ENCODE assay signal across 12 cellular contexts in the genomic region with DNA sequence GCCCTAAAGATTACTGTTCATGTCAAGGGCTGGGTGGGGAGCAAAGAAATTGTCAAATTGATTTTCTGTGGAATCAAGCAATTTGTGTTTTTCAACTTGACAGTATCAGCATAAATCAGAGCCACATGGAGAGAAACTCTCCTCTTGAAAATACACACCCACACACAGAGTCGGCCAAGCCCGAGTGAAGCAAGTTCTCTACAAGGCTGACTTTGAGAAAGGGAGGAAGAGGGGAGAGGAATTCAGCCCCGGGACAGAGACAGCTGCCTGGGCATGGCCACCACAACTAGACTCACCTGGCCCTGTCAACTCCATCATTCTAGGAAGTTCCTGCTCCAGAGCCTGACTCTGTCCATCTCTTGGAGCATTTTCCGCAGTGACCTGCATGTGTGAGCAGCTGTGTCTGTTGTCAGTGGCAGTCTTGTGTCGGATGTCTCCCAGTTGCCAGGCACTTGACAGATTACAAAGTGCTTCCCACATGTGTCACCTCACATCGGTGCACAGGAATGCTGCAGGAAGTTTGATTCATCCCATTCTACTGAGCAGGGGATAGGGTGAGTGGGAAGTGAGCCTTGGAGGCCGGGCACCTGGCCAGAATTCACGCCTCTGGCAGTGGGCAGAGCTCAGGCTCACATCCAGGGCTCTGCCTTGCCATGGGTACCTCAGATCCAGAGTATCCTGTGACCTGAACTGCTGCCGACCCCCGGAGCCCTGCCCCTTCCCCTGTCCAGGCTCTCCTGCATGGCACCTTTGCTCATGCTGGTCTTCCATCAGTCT. TPM values are rescaled to one million over a fixed set of nuclear protein-coding genes. Genes with fewer than 3 reads are reported as not detected.
A peak's percentile ranks its signal among the peaks of the same experiment; 100 is the strongest.
DNase-seq lines count a peak whose midpoint lies in the region; TF ChIP-seq lines count a peak whose summit lies in the region.
"Had no signal": no experiment of that assay in that cellular context is flagged by ENCODE, and none has a peak within 500 bp of the region (broad histone marks: within the 10 kb centered on the region; RNA-seq: fewer than 3 reads in every experiment).

No MANE protein-coding gene starts in this region.

- POLR2A ChIA-PET in PC-9 (lab: Charles Lee; ENCODE audit: unreplicated experiment): interaction anchor here (0.6 kb wide), 1 partner anchor 82 kb away, joined by 5 read pairs; no protein-coding TSS in a partner anchor

- H2BK15ac ChIP-seq in neuronal stem cell (ENCODE audit: low read length): peak overlapping the region; percentile 9

- no peaks in the 10 kb centered on the region for H3K36me3 Mint-ChIP-seq in endothelial cell (ENCODE audit: low read depth, unreplicated experiment)

- WGBS in neuronal stem cell (ENCODE audit: extremely low coverage in 2 of 2, insufficient read length in 2 of 2, insufficient replicate concordance in 1 of 2), 2 donors: no CpG with 5 or more reads among the region's 10 CpGs

- TF ChIP-seq CTCF in PC-9 (conservative IDR thresholded peaks at IDR 0.05) (no peak), epithelial cell of proximal tubule (conservative IDR thresholded peaks at IDR 0.05; ENCODE audit: low read depth, low read length) (no peak), endothelial cell (IDR thresholded peaks at IDR 0.05; ENCODE audit: unreplicated experiment) (no peak), coronary artery (IDR thresholded peaks at IDR 0.05) (no peak), vagina (IDR thresholded peaks at IDR 0.05) (no peak)

- H3K4me3 ChIP-seq in PC-9 (no peak overlapping the region), epithelial cell of proximal tubule (ENCODE audit: low read depth, low read length) (peak overlapping the region; percentile 32), neuronal stem cell (ENCODE audit: low read length in 2 of 2) (no peak overlapping the region), coronary artery (no peak overlapping the region), vagina (no peak overlapping the region)
- H3K4me3 ChIP-seq: right lobe of liver had no signal

- no peaks in the 10 kb centered on the region for H3K9me3 ChIP-seq in PC-9 (ENCODE audit: insufficient read depth, low read depth)
- peaks cover 0 to 3% of the 10 kb centered on the region in 2 donors for H3K9me3 ChIP-seq in neuronal stem cell (replicated peaks in 1 of 2; ENCODE audit: control insufficient read depth in 2 of 2, insufficient read depth in 1 of 2, low read depth in 1 of 2, low read length in 2 of 2)
- H3K9me3 ChIP-seq in vagina: no peaks in the 10 kb centered on the region
- H3K9me3 ChIP-seq: right lobe of liver had no signal

- CTCF ChIA-PET in PC-9 (lab: Charles Lee): no interaction called here

- H3K36me3 ChIP-seq in PC-9 (ENCODE audit: low read depth): no peaks in the 10 kb centered on the region
- H3K36me3 ChIP-seq in neuronal stem cell (replicated peaks in 1 of 2; ENCODE audit: control insufficient read depth in 2 of 2, insufficient read depth in 2 of 2, low read length in 2 of 2): no peaks in the 10 kb centered on the region
- no peaks in the 10 kb centered on the region for H3K36me3 ChIP-seq in vagina
- H3K36me3 ChIP-seq: right lobe of liver had no signal

- no peak overlapping the region for H2BK120ac ChIP-seq in neuronal stem cell (ENCODE audit: low read depth, low read length)

- H2BK12ac ChIP-seq in neuronal stem cell (ENCODE audit: low read length): no peak overlapping the region

- peak; percentile 78 for DNase-seq in DMS53 (lab: John Stamatoyannopoulos, UW)
- peak; percentile 82 to 88 for DNase-seq in PC-9
- peak; percentile 98 for DNase-seq in epithelial cell of proximal tubule (ENCODE audit: low read depth)
- no peak for DNase-seq in neuronal stem cell (ENCODE audit: low spot score)
- DNase-seq in NCI-H1694 (lab: John Stamatoyannopoulos, UW): no peak
- DNase-seq in endothelial cell (ENCODE audit: low spot score): no peak
- DNase-seq in coronary artery (ENCODE audit: low spot score): no peak
- no peak for DNase-seq in vagina (ENCODE audit: extremely low spot score in 2 of 2)
- DNase-seq: activated CD4-positive, alpha-beta T cell treated with anti-CD3 and anti-CD28 coated beads, Interleukin-2, amount 10 ng/mL, durations not matched to agents 7 days and 5 days; DMS79 treated with DMSO at 0.1 percent for 48 hours; NCI-H1105; right lobe of liver had no signal

- H3K79me1 ChIP-seq in neuronal stem cell (ENCODE audit: low read depth, low read length): no peaks in the 10 kb centered on the region

- H3K27ac ChIP-seq in PC-9: no peak overlapping the region
- no peak overlapping the region for H3K27ac ChIP-seq in neuronal stem cell (replicated peaks; ENCODE audit: low read length)
- no peak overlapping the region for H3K27ac ChIP-seq in coronary artery
- no peak overlapping the region for H3K27ac ChIP-seq in vagina
- H3K27ac ChIP-seq: right lobe of liver had no signal

- H3K4me2 ChIP-seq in PC-9: peak overlapping the region; percentile 22; the same call in 1 of the 2 replicates
- H3K4me2 ChIP-seq in neuronal stem cell (ENCODE audit: insufficient read depth, low read length, poor library complexity, severe bottlenecking): no peak overlapping the region

- no peaks in the 10 kb centered on the region for H3K9me2 ChIP-seq in PC-9 (ENCODE audit: insufficient read depth)

- peak overlapping the region; percentile 61 for H2AK5ac ChIP-seq in neuronal stem cell (ENCODE audit: low read depth, low read length)

- H3K9ac ChIP-seq in neuronal stem cell (ENCODE audit: low read depth, low read length, poor library complexity): no peak overlapping the region

- intact Hi-C loops in PC-9 (cut with micrococcal nuclease; ENCODE audit: unreplicated experiment) (loop anchor here (1.0 kb wide), 1 partner anchor 27 kb away; no protein-coding TSS in a partner anchor), vagina (cut with DNase I) (no loop called here)

- H4K20me1 ChIP-seq in PC-9 (ENCODE audit: insufficient read depth): no peaks in the 10 kb centered on the region

- H2AFZ ChIP-seq in PC-9 (no peak overlapping the region), neuronal stem cell (ENCODE audit: low read length) (no peak overlapping the region)

- TF ChIP-seq POLR2A in vagina (IDR thresholded peaks at IDR 0.05): no peak

- H3F3A ChIP-seq in PC-9 (ENCODE audit: insufficient read depth, low read depth): peaks cover 4% of the 10 kb centered on the region; the same call in 1 of the 2 replicates

- H3K14ac ChIP-seq in neuronal stem cell (ENCODE audit: low read length): no peak overlapping the region

- H3K27ac Mint-ChIP-seq in endothelial cell (ENCODE audit: unreplicated experiment): no peak overlapping the region
- H3K27ac Mint-ChIP-seq: activated CD4-positive, alpha-beta T cell treated with anti-CD3 and anti-CD28 coated beads, Interleukin-2, amount 10 ng/mL, durations not matched to agents 7 days and 5 days had no signal

- no peak overlapping the region for H2BK5ac ChIP-seq in neuronal stem cell (ENCODE audit: low read length)

- no TSS peak for BruUV-seq in PC-9 (replicated peaks; lab: Mats Ljungman, UMichigan)

- H3K4me3 Mint-ChIP-seq in endothelial cell (ENCODE audit: unreplicated experiment): no peak overlapping the region
- H3K4me3 Mint-ChIP-seq: activated CD4-positive, alpha-beta T cell treated with anti-CD3 and anti-CD28 coated beads, Interleukin-2, amount 10 ng/mL, durations not matched to agents 7 days and 5 days had no signal

- no peaks in the 10 kb centered on the region for H3K4me1 Mint-ChIP-seq in endothelial cell (ENCODE audit: unreplicated experiment)
- H3K4me1 Mint-ChIP-seq: activated CD4-positive, alpha-beta T cell treated with anti-CD3 and anti-CD28 coated beads, Interleukin-2, amount 10 ng/mL, durations not matched to agents 7 days and 5 days had no signal

- H3K4me1 ChIP-seq in PC-9 (replicated peaks; ENCODE audit: insufficient read depth) (peaks cover 13% of the 10 kb centered on the region), neuronal stem cell (ENCODE audit: control insufficient read depth in 2 of 2, insufficient read depth in 1 of 2, low read depth in 1 of 2, low read length in 2 of 2) (peaks cover 0 to 4% of the 10 kb centered on the region in 2 donors), vagina (peaks cover 9% of the 10 kb centered on the region)
- H3K4me1 ChIP-seq: right lobe of liver had no signal

- no peak overlapping the region for H3K23ac ChIP-seq in neuronal stem cell (ENCODE audit: low read depth, low read length, poor library complexity)

- no peaks in the 10 kb centered on the region for H3K9me3 Mint-ChIP-seq in endothelial cell (ENCODE audit: unreplicated experiment)

- no peaks in the 10 kb centered on the region for H3K79me2 ChIP-seq in PC-9 (ENCODE audit: low read depth)

- H4K8ac ChIP-seq in neuronal stem cell (ENCODE audit: low read depth, low read length): no peak overlapping the region

- no peak overlapping the region for H3K4ac ChIP-seq in neuronal stem cell (ENCODE audit: low read length)

- no peak overlapping the region for H4K91ac ChIP-seq in neuronal stem cell (ENCODE audit: low read depth, low read length, poor library complexity)

- peaks cover 2% of the 10 kb centered on the region for H3K27me3 Mint-ChIP-seq in endothelial cell (ENCODE audit: unreplicated experiment)
- H3K27me3 Mint-ChIP-seq: activated CD4-positive, alpha-beta T cell treated with anti-CD3 and anti-CD28 coated beads, Interleukin-2, amount 10 ng/mL, durations not matched to agents 7 days and 5 days had no signal

- H3K27me3 ChIP-seq in PC-9 (ENCODE audit: insufficient read depth, low read depth): no peaks in the 10 kb centered on the region
- H3K27me3 ChIP-seq in neuronal stem cell (ENCODE audit: control insufficient read depth in 3 of 3, insufficient read depth in 3 of 3, low read depth in 1 of 3, low read length in 3 of 3): no peaks in the 10 kb centered on the region
- no peaks in the 10 kb centered on the region for H3K27me3 ChIP-seq in vagina
- H3K27me3 ChIP-seq: right lobe of liver had no signal

- no peak overlapping the region for H3K18ac ChIP-seq in neuronal stem cell (ENCODE audit: low read length)

RNA-seq across cellular contexts. Expression of a gene that starts 37.9 kb away (rescaled TPM):
- 15.6 and 16.8 TPM in 2 replicates for total RNA-seq in PC-9 (2021)
- total RNA-seq in epithelial cell of proximal tubule: 3.2 and 4.3 TPM in 2 replicates
- polyA plus RNA-seq in neuronal stem cell (2013, experiment 1 of 2): 0.52 TPM
- polyA plus RNA-seq in neuronal stem cell (2013, experiment 2 of 2): 0.62 TPM
- total RNA-seq in endothelial cell (ENCODE audit: unreplicated experiment): 9.0 TPM
- total RNA-seq in vagina: 3.7 TPM

Comparison
In these comparisons a context has a peak if more than half of its experiments do, and no peak if none do; other contexts are left out.
1. DNase-seq: peak in DMS53 (single experiment), PC-9 (2 of 2) and epithelial cell of proximal tubule (single experiment); none in neuronal stem cell (single experiment), NCI-H1694 (single experiment), endothelial cell (single experiment), coronary artery (single experiment) and vagina (0 of 2).